22 cellular contexts compared by ENCODE assay signal in genomic region chr4:152308925-152309324, GRCh38.
A peak's percentile ranks its signal among the peaks of the same experiment; 100 is the strongest.
DNase-seq lines count a peak whose midpoint lies in the region; ATAC-seq, FAIRE-seq and TF ChIP-seq lines count a peak whose summit lies in the region.
"Had no signal": no experiment of that assay in that cellular context is flagged by ENCODE, and none has a peak within 500 bp of the region (broad histone marks: within the 10 kb centered on the region; RNA-seq: fewer than 3 reads in every experiment).

No MANE protein-coding gene starts in this region.

- H3K4me1 Mint-ChIP-seq in natural killer cell: no peaks in the 10 kb centered on the region
- H3K4me1 Mint-ChIP-seq: naive B cell had no signal

- no peaks in the 10 kb centered on the region for H3K27me3 ChIP-seq in GM12878 (replicated peaks in 1 of 2; ENCODE audit: control insufficient read depth in 2 of 2, insufficient read depth in 2 of 2, low read length in 1 of 2)
- H3K27me3 ChIP-seq: foreskin keratinocyte, tibial artery had no signal

- in situ Hi-C loops in GM12878 (cut with MboI): no loop called here

- ATAC-seq in GM12878 (no peak), natural killer cell (no peak), GM18907 (IDR thresholded peaks at IDR 0.05; ENCODE audit: unreplicated experiment) (no peak)
- ATAC-seq: foreskin keratinocyte; Right ventricle myocardium inferior; sciatic nerve; stimulated activated naive CD8-positive, alpha-beta T cell treated with anti-CD3 and anti-CD28 coated beads, Interleukin-15, Interleukin-2, amounts not matched to agents 100 U/mL and 50 U/mL, for 24 hours had no signal

- no peaks in the 10 kb centered on the region for H3K4me1 ChIP-seq in GM12878 (ENCODE audit: control insufficient read depth, insufficient read depth, low read length)
- H3K4me1 ChIP-seq: tibial artery had no signal

- TF ChIP-seq EP300 in GM12878 (IDR thresholded peaks at IDR 0.05; ENCODE audit: borderline replicate concordance in 1 of 2, control insufficient read depth in 1 of 2, low read depth in 2 of 2, low read length in 2 of 2): no peak

- intact Hi-C loops in GM12878 (cut with micrococcal nuclease; ENCODE audit: unreplicated experiment) (loop anchor here (10.0 kb wide), 1 partner anchor 244 kb away; no protein-coding TSS in a partner anchor), natural killer cell (cut with micrococcal nuclease) (no loop called here)

- POLR2A ChIA-PET in GM12878 (lab: Charles Lee): interaction anchor here (0.6 kb wide), 1 partner anchor 1036 kb away, joined by 4 read pairs; the partner anchor contains the start of gene MND1

- RAD21 ChIA-PET in GM12878 (lab: Charles Lee; ENCODE audit: unreplicated experiment): no interaction called here

- no peak for TF ChIP-seq RAD21 in GM12878 (IDR thresholded peaks at IDR 0.05; ENCODE audit: insufficient read depth, low read depth, low read length)

- SMC1A ChIA-PET in GM12878 (lab: Charles Lee; ENCODE audit: uncharacterized antibody, unreplicated experiment): interaction anchor here (1.0 to 1.7 kb wide), 3 partner anchors 31 to 70 kb away, joined by 3 to 4 read pairs (median 3); no protein-coding TSS in a partner anchor

- no peaks in the 10 kb centered on the region for H3K36me3 Mint-ChIP-seq in natural killer cell
- H3K36me3 Mint-ChIP-seq: activated CD4-positive, alpha-beta memory T cell treated with anti-CD3 and anti-CD28 coated beads for 36 hours; memory B cell; naive B cell had no signal

- no peak overlapping the region for H3K4me3 Mint-ChIP-seq in natural killer cell
- H3K4me3 Mint-ChIP-seq: activated CD4-positive, alpha-beta memory T cell treated with anti-CD3 and anti-CD28 coated beads for 36 hours; activated naive CD4-positive, alpha-beta T cell treated with anti-CD3 and anti-CD28 coated beads for 36 hours; activated T-cell treated with anti-CD3 and anti-CD28 coated beads, Interleukin-2, amount 50 U/mL, for 24 hours; H9; memory B cell; naive B cell had no signal

- H3K36me3 ChIP-seq in GM12878 (ENCODE audit: control insufficient read depth in 2 of 2, insufficient read depth in 2 of 2, low read length in 1 of 2): no peaks in the 10 kb centered on the region
- H3K36me3 ChIP-seq: tibial artery had no signal

- no peak overlapping the region for H2AFZ ChIP-seq in GM12878 (ENCODE audit: control insufficient read depth, low read depth, low read length)

- H3K9ac ChIP-seq in GM12878 (ENCODE audit: control insufficient read depth, insufficient read depth, low read length): no peak overlapping the region

- TF ChIP-seq CTCF in GM12878 (IDR thresholded peaks at IDR 0.05 in 2 of 3, conservative IDR thresholded peaks at IDR 0.05 in 1 of 3; ENCODE audit: control insufficient read depth in 2 of 3, extremely low read depth in 1 of 3, insufficient read depth in 1 of 3, low read depth in 3 of 3, low read length in 3 of 3): no peak
- TF ChIP-seq CTCF in natural killer cell (IDR thresholded peaks at IDR 0.05): no peak

- DNase-seq in GM12892 (ENCODE audit: insufficient read length) (no peak), NCI-H1436 treated with DMSO at 0.1 percent for 48 hours (lab: John Stamatoyannopoulos, UW) (peak; percentile 92), NCI-H510A treated with DMSO at 0.1 percent for 48 hours (lab: John Stamatoyannopoulos, UW) (peak; percentile 79), GM12878 (ENCODE audit: low read depth, low spot score) (no peak), natural killer cell (no peak), hypothalamus (lab: John Stamatoyannopoulos, UW) (no peak), RPMI8226 (no peak)
- DNase-seq: activated CD4-positive, alpha-beta memory T cell treated with anti-CD3 and anti-CD28 coated beads for 36 hours; activated naive CD4-positive, alpha-beta T cell treated with anti-CD3 and anti-CD28 coated beads for 36 hours; activated T-cell treated with anti-CD3 and anti-CD28 coated beads, Interleukin-2, amount 50 U/mL, for 24 hours; caudate nucleus; foreskin keratinocyte; H9; naive B cell; stimulated activated naive CD8-positive, alpha-beta T cell treated with anti-CD3 and anti-CD28 coated beads, Interleukin-15, Interleukin-2, amounts not matched to agents 100 U/mL and 50 U/mL, for 24 hours; tibial artery had no signal

- no peak overlapping the region for H3K4me3 ChIP-seq in GM12878
- H3K4me3 ChIP-seq: tibial artery had no signal

- no peak overlapping the region for H3K4me2 ChIP-seq in GM12878 (ENCODE audit: control insufficient read depth, insufficient read depth)

- no peaks in the 10 kb centered on the region for H3K9me3 ChIP-seq in GM12878 (replicated peaks; ENCODE audit: control insufficient read depth, insufficient read depth, low read length)
- H3K9me3 ChIP-seq: tibial artery had no signal

- no peaks in the 10 kb centered on the region for H3K79me2 ChIP-seq in GM12878 (ENCODE audit: control insufficient read depth, insufficient read depth, low read length)

- no peaks in the 10 kb centered on the region for H3K9me3 Mint-ChIP-seq in natural killer cell
- H3K9me3 Mint-ChIP-seq: activated CD4-positive, alpha-beta memory T cell treated with anti-CD3 and anti-CD28 coated beads for 36 hours; activated naive CD4-positive, alpha-beta T cell treated with anti-CD3 and anti-CD28 coated beads for 36 hours; activated T-cell treated with anti-CD3 and anti-CD28 coated beads, Interleukin-2, amount 50 U/mL, for 24 hours; H9; memory B cell; naive B cell had no signal

- H3K27ac Mint-ChIP-seq in natural killer cell: no peak overlapping the region
- H3K27ac Mint-ChIP-seq: activated CD4-positive, alpha-beta memory T cell treated with anti-CD3 and anti-CD28 coated beads for 36 hours; activated naive CD4-positive, alpha-beta T cell treated with anti-CD3 and anti-CD28 coated beads for 36 hours; activated T-cell treated with anti-CD3 and anti-CD28 coated beads, Interleukin-2, amount 50 U/mL, for 24 hours; memory B cell; naive B cell had no signal

- H3K27ac ChIP-seq in GM12878 (ENCODE audit: control insufficient read depth, insufficient read depth): no peak overlapping the region
- H3K27ac ChIP-seq: epithelial cell of prostate, foreskin keratinocyte, HL-60, tibial artery had no signal

- FAIRE-seq in GM12892 (lab: Jason Lieb, UNC): peak; percentile 50
- FAIRE-seq in GM12878 (lab: Jason Lieb, UNC): no peak

- TF ChIP-seq POLR2A in GM12892 (IDR thresholded peaks at IDR 0.05; ENCODE audit: low read depth, low read length) (no peak), GM12878 (IDR thresholded peaks at IDR 0.05; ENCODE audit: low read depth, low read length) (no peak)

- H3K27me3 Mint-ChIP-seq in natural killer cell (ENCODE audit: low read depth in 2 of 2): peaks cover 0 to 6% of the 10 kb centered on the region in 2 donors
- H3K27me3 Mint-ChIP-seq: activated CD4-positive, alpha-beta memory T cell treated with anti-CD3 and anti-CD28 coated beads for 36 hours; activated T-cell treated with anti-CD3 and anti-CD28 coated beads, Interleukin-2, amount 50 U/mL, for 24 hours had no signal

- CTCF ChIA-PET in GM12878 (lab: Yijun Ruan, JAX): no interaction called here

- BruUV-seq in GM12878 (replicated peaks; lab: Mats Ljungman, UMichigan): no TSS peak

- no peaks in the 10 kb centered on the region for H4K20me1 ChIP-seq in GM12878 (ENCODE audit: control insufficient read depth, insufficient read depth)

- 23% methylated on average over 4 of the region's 4 CpGs for WGBS in GM12878 (ENCODE audit: insufficient coverage, insufficient replicate concordance, low lambda C conversion rate, missing lambda C conversion rate)

TF ChIP-seq in GM12878, 131 proteins besides CTCF, POLR2A, EP300 and RAD21:
- TF ChIP-seq ZNF24 (IDR thresholded peaks at IDR 0.05): peak; percentile 94
- no peak for TF ChIP-seq SUZ12 (IDR thresholded peaks at IDR 0.05; ENCODE audit: unreplicated experiment)

Comparison
In these comparisons a context has a peak if more than half of its experiments do, and no peak if none do; other contexts are left out.
1. DNase-seq: peak in NCI-H1436 treated with DMSO at 0.1 percent for 48 hours (single experiment) and NCI-H510A treated with DMSO at 0.1 percent for 48 hours (single experiment); none in GM12892 (single experiment), GM12878 (single experiment), natural killer cell (single experiment), hypothalamus (0 of 51) and RPMI8226 (single experiment).